Comparison of ENCODE assay signal across 27 cellular contexts in the genomic region with DNA sequence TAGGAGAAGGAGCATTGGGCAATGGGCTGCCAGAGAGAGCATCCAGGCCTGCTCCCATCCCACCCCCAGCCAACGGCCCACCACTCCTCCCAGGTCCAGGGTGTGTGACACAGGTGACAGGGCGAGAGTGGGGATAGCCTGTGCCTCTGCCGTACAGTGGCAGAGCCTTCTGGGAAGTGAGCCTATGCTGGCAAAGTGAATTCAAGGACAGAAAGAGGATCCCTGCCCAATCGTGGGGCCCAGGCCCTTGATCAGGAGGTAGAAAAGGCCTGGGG. TPM values are rescaled to one million over a fixed set of nuclear protein-coding genes. Genes with fewer than 3 reads are reported as not detected.
"Had no signal": no experiment of that assay in that cellular context is flagged by ENCODE, and none has a peak within 500 bp of the region (broad histone marks: within the 10 kb centered on the region; RNA-seq: fewer than 3 reads in every experiment).

No MANE protein-coding gene starts in this region.

- H3K4me2 ChIP-seq: neural progenitor cell had no signal

- DNase-seq: activated CD4-positive, CD25-positive, alpha-beta regulatory T cell; activated gamma-delta T cell; activated naive CD4-positive, alpha-beta T cell treated with anti-CD3 and anti-CD28 coated beads, Interleukin-2, amount 50 U/mL, for 16 hours; cerebellar nuclear complex; cortex of kidney; endodermal cell; esophagus squamous epithelium; gastrocnemius medialis; hypothalamus; left ventricle myocardium superior; mammary epithelial cell; naive thymus-derived CD8-positive, alpha-beta T cell; retina; stimulated activated CD4-positive, alpha-beta T cell treated with anti-CD3 and anti-CD28 coated beads, Interleukin-4, amount 100 ng/mL, for 1 hour; stomach; uterus had no signal

- H3K9ac ChIP-seq: neural progenitor cell had no signal

- H2AFZ ChIP-seq: neural progenitor cell had no signal

- ATAC-seq: gastrocnemius medialis; left ventricle myocardium superior; naive thymus-derived CD8-positive, alpha-beta T cell had no signal

- FAIRE-seq: bronchial epithelial cell, islet of Langerhans had no signal

- H3K4me3 ChIP-seq: esophagus squamous epithelium, gastrocnemius medialis, neural progenitor cell, spleen, stomach, suprapubic skin, tibial nerve, uterus had no signal

- H3K36me3 ChIP-seq: esophagus squamous epithelium, gastrocnemius medialis, neural progenitor cell, spleen, stomach, suprapubic skin, tibial nerve, uterus had no signal

- H3K36me3 Mint-ChIP-seq: mesothelial cell of epicardium; naive thymus-derived CD8-positive, alpha-beta T cell; neural progenitor cell had no signal

- H3K4me1 ChIP-seq: gastrocnemius medialis, stomach, tibial nerve, uterus had no signal

- H3K9me3 ChIP-seq: esophagus squamous epithelium, gastrocnemius medialis, spleen, stomach, suprapubic skin, tibial nerve, uterus had no signal

- H3K27me3 ChIP-seq: neural progenitor cell, suprapubic skin, uterus had no signal

- H3K9me3 Mint-ChIP-seq: endodermal cell; mesothelial cell of epicardium; naive thymus-derived CD8-positive, alpha-beta T cell; neural progenitor cell; T-helper 1 cell treated with Interleukin-12 subunit alpha and Interleukin-12 subunit beta and Interleukin-4 antibody, amounts not matched to agents 30 μg/mL and 1 μg/mL, for 36 hours had no signal

- H3K4me1 Mint-ChIP-seq: endodermal cell had no signal

- H3K4me3 Mint-ChIP-seq: endodermal cell; mesothelial cell of epicardium; neural progenitor cell; T-helper 1 cell treated with Interleukin-12 subunit alpha and Interleukin-12 subunit beta and Interleukin-4 antibody, amounts not matched to agents 30 μg/mL and 1 μg/mL, for 36 hours had no signal

- H3K27ac ChIP-seq: esophagus squamous epithelium, gastrocnemius medialis, neural progenitor cell, spleen, stomach, suprapubic skin, tibial nerve, uterus had no signal

- H3K27ac Mint-ChIP-seq: endodermal cell; mesothelial cell of epicardium; neural progenitor cell; progenitor cell of endocrine pancreas; T-helper 1 cell treated with Interleukin-12 subunit alpha and Interleukin-12 subunit beta and Interleukin-4 antibody, amounts not matched to agents 30 μg/mL and 1 μg/mL, for 36 hours had no signal

RNA-seq across cellular contexts. Expression of a gene that starts 0.6 kb away (rescaled TPM):
- total RNA-seq: endodermal cell; gastrocnemius medialis; left ventricle myocardium superior; mammary epithelial cell; mesothelial cell of epicardium; naive thymus-derived CD8-positive, alpha-beta T cell; osteocyte; progenitor cell of endocrine pancreas; stomach; uterus had no signal
- polyA plus RNA-seq: mammary epithelial cell; naive thymus-derived CD8-positive, alpha-beta T cell had no signal

RNA-seq across cellular contexts. Expression of a gene that starts 14.1 kb away (rescaled TPM):
- total RNA-seq: activated CD8-positive, alpha-beta memory T cell treated with anti-CD3 and anti-CD28 coated beads for 36 hours; endodermal cell; gastrocnemius medialis; left ventricle myocardium superior; mammary epithelial cell; mesothelial cell of epicardium; naive thymus-derived CD8-positive, alpha-beta T cell; osteocyte; progenitor cell of endocrine pancreas; spleen; uterus had no signal
- polyA plus RNA-seq: mammary epithelial cell; naive thymus-derived CD8-positive, alpha-beta T cell had no signal

RNA-seq across cellular contexts. Expression of a gene that starts 20.7 kb away (rescaled TPM):
- total RNA-seq: activated CD8-positive, alpha-beta memory T cell treated with anti-CD3 and anti-CD28 coated beads for 36 hours; endodermal cell; gastrocnemius medialis; left ventricle myocardium superior; mammary epithelial cell; naive thymus-derived CD8-positive, alpha-beta T cell; osteocyte; tibial nerve; uterus had no signal
- polyA plus RNA-seq: mammary epithelial cell; naive thymus-derived CD8-positive, alpha-beta T cell had no signal

RNA-seq across cellular contexts. Expression of a gene that starts 38.7 kb away (rescaled TPM):
- total RNA-seq: activated CD8-positive, alpha-beta memory T cell treated with anti-CD3 and anti-CD28 coated beads for 36 hours; endodermal cell; gastrocnemius medialis; left ventricle myocardium superior; mammary epithelial cell; naive thymus-derived CD8-positive, alpha-beta T cell; osteocyte; progenitor cell of endocrine pancreas; spleen; stomach; suprapubic skin; tibial nerve; uterus had no signal
- polyA plus RNA-seq: naive thymus-derived CD8-positive, alpha-beta T cell; spleen had no signal

RNA-seq across cellular contexts. Expression of a gene that starts 57.5 kb away (rescaled TPM):
- total RNA-seq: activated CD8-positive, alpha-beta memory T cell treated with anti-CD3 and anti-CD28 coated beads for 36 hours; bronchial epithelial cell; endodermal cell; esophagus squamous epithelium; gastrocnemius medialis; left ventricle myocardium superior; mammary epithelial cell; mesothelial cell of epicardium; naive thymus-derived CD8-positive, alpha-beta T cell; osteocyte; progenitor cell of endocrine pancreas; spleen; stomach; suprapubic skin; tibial nerve; uterus had no signal
- polyA plus RNA-seq: mammary epithelial cell; naive thymus-derived CD8-positive, alpha-beta T cell; spleen; stomach had no signal
